ENCODE assay signal across 1 cellular context in genomic region chr19:58326914-58327726, GRCh38.
TF ChIP-seq lines count a peak whose summit lies in the region.

Gene ZSCAN22 (plus strand): TSS chr19:58326994. CDS start chr19:58334803, 7,809 bp downstream.

TF ChIP-seq in HepG2, 621 proteins besides CTCF, POLR2A, EP300 and RAD21 (continued from another document and continues in another):
- TF ChIP-seq ZNF646 (CRISPR knock-in tag; IDR thresholded peaks at IDR 0.05) (peak; percentile 78; the same call in 1 of the 2 replicates), HNRNPL (IDR thresholded peaks at IDR 0.05; ENCODE audit: low read depth, low read length) (peak; percentile 39; the same call in 1 of the 2 replicates), CREM (IDR thresholded peaks at IDR 0.05) (peak; percentile 99), CREM (CRISPR knock-in tag; IDR thresholded peaks at IDR 0.05) (peak; percentile 81), ZNF350 (CRISPR knock-in tag; IDR thresholded peaks at IDR 0.05; ENCODE audit: borderline replicate concordance, low read depth) (peak; percentile 89; the same call in 1 of the 2 replicates), DMTF1 (CRISPR knock-in tag; IDR thresholded peaks at IDR 0.05) (no peak), ZNF280B (CRISPR knock-in tag; IDR thresholded peaks at IDR 0.05; ENCODE audit: borderline replicate concordance) (peak; percentile 92), DPF2 (CRISPR knock-in tag; IDR thresholded peaks at IDR 0.05; ENCODE audit: borderline replicate concordance, low read depth) (no peak), ZBTB37 (CRISPR knock-in tag; IDR thresholded peaks at IDR 0.05) (no peak), ZNF883 (CRISPR knock-in tag; IDR thresholded peaks at IDR 0.05; ENCODE audit: not compliant biosample characterization) (peak; percentile 60), ZBTB26 (CRISPR knock-in tag; IDR thresholded peaks at IDR 0.05; ENCODE audit: borderline replicate concordance) (no peak), SNAPC2 (CRISPR knock-in tag; IDR thresholded peaks at IDR 0.05) (no peak), CENPBD1 (CRISPR knock-in tag; IDR thresholded peaks at IDR 0.05; ENCODE audit: borderline replicate concordance, low read depth) (peak; percentile 74; the same call in 1 of the 2 replicates), ZNF274 (CRISPR knock-in tag; IDR thresholded peaks at IDR 0.05) (peak; percentile 97), CSRNP2 (CRISPR knock-in tag; conservative IDR thresholded peaks at IDR 0.05; ENCODE audit: low read depth) (0 out of 2 replicates have a peak, but pooled peaks have one; percentile 27), NFYB (CRISPR knock-in tag; IDR thresholded peaks at IDR 0.05) (peak; percentile 26), BRF2 (CRISPR knock-in tag; IDR thresholded peaks at IDR 0.05) (no peak), ZFYVE20 (CRISPR knock-in tag; IDR thresholded peaks at IDR 0.05; ENCODE audit: borderline replicate concordance, low read depth) (0 out of 2 replicates have a peak, but pooled peaks have one; percentile 87), MXI1 (IDR thresholded peaks at IDR 0.05; ENCODE audit: borderline replicate concordance, low read depth, low read length) (peak; percentile 74; the same call in 2 of the 3 replicates), ZNF224 (CRISPR knock-in tag; IDR thresholded peaks at IDR 0.05) (peak; percentile 73; the same call in 1 of the 2 replicates), ZHX2 (IDR thresholded peaks at IDR 0.05; ENCODE audit: low read depth) (peak; percentile 91), ZHX2 (CRISPR knock-in tag; IDR thresholded peaks at IDR 0.05; ENCODE audit: borderline replicate concordance) (no peak), THAP11 (CRISPR knock-in tag; IDR thresholded peaks at IDR 0.05) (peak; percentile 98), HCFC1 (IDR thresholded peaks at IDR 0.05; ENCODE audit: low read depth, low read length) (peak; percentile 98), ZBTB46 (CRISPR knock-in tag; IDR thresholded peaks at IDR 0.05; ENCODE audit: borderline replicate concordance) (0 out of 2 replicates have a peak, but pooled peaks have one; percentile 41), MTF2 (CRISPR knock-in tag; IDR thresholded peaks at IDR 0.05; ENCODE audit: borderline replicate concordance) (peak; percentile 95)
